1 cellular context compared by ENCODE assay signal in the genomic region with DNA sequence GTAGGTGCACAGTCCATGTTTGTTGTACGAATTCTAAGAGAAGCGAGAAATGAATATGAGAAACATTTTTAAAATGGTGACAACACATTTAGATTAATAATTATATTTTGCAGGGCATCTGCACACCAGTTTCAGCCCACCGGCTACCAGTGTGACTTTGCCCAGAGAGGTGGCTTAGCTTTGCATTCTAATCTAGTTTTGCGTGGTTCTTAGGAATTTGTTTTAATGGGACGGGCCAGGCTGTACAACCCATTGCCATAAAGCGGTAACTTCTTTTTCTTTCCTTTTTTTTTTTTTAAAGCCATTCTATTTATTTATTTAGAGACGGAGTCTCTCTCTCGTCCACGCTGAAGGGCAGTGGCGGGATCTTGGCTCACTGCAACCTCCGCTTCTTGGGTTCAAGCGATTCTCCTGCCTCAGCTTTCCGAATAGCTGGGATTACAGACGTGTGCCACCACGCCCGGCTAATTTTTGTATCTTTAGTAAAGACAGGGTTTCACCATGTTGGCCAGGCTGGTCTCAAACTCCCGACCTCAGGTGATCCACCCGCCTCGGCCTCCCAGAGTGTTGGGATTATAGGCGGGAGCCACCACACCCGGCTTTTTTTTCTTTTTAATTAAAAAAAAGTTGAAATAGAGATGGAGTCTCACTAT.
TF ChIP-seq lines count a peak whose summit lies in the region.

No MANE protein-coding gene starts in this region.

TF ChIP-seq in HepG2, 621 proteins besides CTCF, POLR2A, EP300 and RAD21 (continues in another document):
- TF ChIP-seq POLR2AphosphoS2 (IDR thresholded peaks at IDR 0.05; ENCODE audit: low read depth, low read length) (no peak), JUND (CRISPR knock-in tag; IDR thresholded peaks at IDR 0.05) (no peak), ZNF543 (CRISPR knock-in tag; IDR thresholded peaks at IDR 0.05) (no peak), ZNF891 (CRISPR knock-in tag; IDR thresholded peaks at IDR 0.05) (no peak), KLF16 (CRISPR knock-in tag; IDR thresholded peaks at IDR 0.05) (no peak), ZNF747 (CRISPR knock-in tag; IDR thresholded peaks at IDR 0.05; ENCODE audit: borderline replicate concordance) (0 out of 2 replicates have a peak, but pooled peaks have one; percentile 9), KLF15 (CRISPR knock-in tag; IDR thresholded peaks at IDR 0.05; ENCODE audit: borderline replicate concordance) (no peak), IRX3 (CRISPR knock-in tag; IDR thresholded peaks at IDR 0.05; ENCODE audit: borderline replicate concordance, low read depth) (no peak), ZMYM3 (CRISPR knock-in tag; IDR thresholded peaks at IDR 0.05) (no peak), ZBTB38 (CRISPR knock-in tag; IDR thresholded peaks at IDR 0.05) (peak; percentile 64), ZC3H4 (CRISPR knock-in tag; IDR thresholded peaks at IDR 0.05; ENCODE audit: borderline replicate concordance) (0 out of 2 replicates have a peak, but pooled peaks have one; percentile 16), ZNF121 (CRISPR knock-in tag; IDR thresholded peaks at IDR 0.05) (no peak), HIVEP1 (CRISPR knock-in tag; IDR thresholded peaks at IDR 0.05) (no peak)
- TF ChIP-seq, protein P1, sequence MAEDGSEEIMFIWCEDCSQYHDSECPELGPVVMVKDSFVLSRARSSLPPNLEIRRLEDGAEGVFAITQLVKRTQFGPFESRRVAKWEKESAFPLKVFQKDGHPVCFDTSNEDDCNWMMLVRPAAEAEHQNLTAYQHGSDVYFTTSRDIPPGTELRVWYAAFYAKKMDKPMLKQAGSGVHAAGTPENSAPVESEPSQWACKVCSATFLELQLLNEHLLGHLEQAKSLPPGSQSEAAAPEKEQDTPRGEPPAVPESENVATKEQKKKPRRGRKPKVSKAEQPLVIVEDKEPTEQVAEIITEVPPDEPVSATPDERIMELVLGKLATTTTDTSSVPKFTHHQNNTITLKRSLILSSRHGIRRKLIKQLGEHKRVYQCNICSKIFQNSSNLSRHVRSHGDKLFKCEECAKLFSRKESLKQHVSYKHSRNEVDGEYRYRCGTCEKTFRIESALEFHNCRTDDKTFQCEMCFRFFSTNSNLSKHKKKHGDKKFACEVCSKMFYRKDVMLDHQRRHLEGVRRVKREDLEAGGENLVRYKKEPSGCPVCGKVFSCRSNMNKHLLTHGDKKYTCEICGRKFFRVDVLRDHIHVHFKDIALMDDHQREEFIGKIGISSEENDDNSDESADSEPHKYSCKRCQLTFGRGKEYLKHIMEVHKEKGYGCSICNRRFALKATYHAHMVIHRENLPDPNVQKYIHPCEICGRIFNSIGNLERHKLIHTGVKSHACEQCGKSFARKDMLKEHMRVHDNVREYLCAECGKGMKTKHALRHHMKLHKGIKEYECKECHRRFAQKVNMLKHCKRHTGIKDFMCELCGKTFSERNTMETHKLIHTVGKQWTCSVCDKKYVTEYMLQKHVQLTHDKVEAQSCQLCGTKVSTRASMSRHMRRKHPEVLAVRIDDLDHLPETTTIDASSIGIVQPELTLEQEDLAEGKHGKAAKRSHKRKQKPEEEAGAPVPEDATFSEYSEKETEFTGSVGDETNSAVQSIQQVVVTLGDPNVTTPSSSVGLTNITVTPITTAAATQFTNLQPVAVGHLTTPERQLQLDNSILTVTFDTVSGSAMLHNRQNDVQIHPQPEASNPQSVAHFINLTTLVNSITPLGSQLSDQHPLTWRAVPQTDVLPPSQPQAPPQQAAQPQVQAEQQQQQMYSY (CRISPR knock-in tag; IDR thresholded peaks at IDR 0.05), result no peak
- TF ChIP-seq, protein P2, sequence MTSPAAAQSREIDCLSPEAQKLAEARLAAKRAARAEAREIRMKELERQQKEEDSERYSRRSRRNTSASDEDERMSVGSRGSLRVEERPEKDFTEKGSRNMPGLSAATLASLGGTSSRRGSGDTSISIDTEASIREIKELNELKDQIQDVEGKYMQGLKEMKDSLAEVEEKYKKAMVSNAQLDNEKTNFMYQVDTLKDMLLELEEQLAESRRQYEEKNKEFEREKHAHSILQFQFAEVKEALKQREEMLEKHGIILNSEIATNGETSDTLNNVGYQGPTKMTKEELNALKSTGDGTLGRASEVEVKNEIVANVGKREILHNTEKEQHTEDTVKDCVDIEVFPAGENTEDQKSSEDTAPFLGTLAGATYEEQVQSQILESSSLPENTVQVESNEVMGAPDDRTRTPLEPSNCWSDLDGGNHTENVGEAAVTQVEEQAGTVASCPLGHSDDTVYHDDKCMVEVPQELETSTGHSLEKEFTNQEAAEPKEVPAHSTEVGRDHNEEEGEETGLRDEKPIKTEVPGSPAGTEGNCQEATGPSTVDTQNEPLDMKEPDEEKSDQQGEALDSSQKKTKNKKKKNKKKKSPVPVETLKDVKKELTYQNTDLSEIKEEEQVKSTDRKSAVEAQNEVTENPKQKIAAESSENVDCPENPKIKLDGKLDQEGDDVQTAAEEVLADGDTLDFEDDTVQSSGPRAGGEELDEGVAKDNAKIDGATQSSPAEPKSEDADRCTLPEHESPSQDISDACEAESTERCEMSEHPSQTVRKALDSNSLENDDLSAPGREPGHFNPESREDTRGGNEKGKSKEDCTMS (CRISPR knock-in tag; conservative IDR thresholded peaks at IDR 0.05), result no peak
- TF ChIP-seq, protein P3, sequence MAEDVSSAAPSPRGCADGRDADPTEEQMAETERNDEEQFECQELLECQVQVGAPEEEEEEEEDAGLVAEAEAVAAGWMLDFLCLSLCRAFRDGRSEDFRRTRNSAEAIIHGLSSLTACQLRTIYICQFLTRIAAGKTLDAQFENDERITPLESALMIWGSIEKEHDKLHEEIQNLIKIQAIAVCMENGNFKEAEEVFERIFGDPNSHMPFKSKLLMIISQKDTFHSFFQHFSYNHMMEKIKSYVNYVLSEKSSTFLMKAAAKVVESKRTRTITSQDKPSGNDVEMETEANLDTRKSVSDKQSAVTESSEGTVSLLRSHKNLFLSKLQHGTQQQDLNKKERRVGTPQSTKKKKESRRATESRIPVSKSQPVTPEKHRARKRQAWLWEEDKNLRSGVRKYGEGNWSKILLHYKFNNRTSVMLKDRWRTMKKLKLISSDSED (CRISPR knock-in tag; IDR thresholded peaks at IDR 0.05), result peak; percentile 65; the same call in 1 of the 2 replicates
- TF ChIP-seq, protein P4, sequence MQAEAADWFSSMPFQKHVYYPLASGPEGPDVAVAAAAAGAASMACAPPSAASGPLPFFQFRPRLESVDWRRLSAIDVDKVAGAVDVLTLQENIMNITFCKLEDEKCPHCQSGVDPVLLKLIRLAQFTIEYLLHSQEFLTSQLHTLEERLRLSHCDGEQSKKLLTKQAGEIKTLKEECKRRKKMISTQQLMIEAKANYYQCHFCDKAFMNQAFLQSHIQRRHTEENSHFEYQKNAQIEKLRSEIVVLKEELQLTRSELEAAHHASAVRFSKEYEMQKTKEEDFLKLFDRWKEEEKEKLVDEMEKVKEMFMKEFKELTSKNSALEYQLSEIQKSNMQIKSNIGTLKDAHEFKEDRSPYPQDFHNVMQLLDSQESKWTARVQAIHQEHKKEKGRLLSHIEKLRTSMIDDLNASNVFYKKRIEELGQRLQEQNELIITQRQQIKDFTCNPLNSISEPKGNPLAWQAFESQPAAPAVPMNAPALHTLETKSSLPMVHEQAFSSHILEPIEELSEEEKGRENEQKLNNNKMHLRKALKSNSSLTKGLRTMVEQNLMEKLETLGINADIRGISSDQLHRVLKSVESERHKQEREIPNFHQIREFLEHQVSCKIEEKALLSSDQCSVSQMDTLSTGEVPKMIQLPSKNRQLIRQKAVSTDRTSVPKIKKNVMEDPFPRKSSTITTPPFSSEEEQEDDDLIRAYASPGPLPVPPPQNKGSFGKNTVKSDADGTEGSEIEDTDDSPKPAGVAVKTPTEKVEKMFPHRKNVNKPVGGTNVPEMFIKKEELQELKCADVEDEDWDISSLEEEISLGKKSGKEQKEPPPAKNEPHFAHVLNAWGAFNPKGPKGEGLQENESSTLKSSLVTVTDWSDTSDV (CRISPR knock-in tag; IDR thresholded peaks at IDR 0.05), result no peak
- TF ChIP-seq, protein P5, sequence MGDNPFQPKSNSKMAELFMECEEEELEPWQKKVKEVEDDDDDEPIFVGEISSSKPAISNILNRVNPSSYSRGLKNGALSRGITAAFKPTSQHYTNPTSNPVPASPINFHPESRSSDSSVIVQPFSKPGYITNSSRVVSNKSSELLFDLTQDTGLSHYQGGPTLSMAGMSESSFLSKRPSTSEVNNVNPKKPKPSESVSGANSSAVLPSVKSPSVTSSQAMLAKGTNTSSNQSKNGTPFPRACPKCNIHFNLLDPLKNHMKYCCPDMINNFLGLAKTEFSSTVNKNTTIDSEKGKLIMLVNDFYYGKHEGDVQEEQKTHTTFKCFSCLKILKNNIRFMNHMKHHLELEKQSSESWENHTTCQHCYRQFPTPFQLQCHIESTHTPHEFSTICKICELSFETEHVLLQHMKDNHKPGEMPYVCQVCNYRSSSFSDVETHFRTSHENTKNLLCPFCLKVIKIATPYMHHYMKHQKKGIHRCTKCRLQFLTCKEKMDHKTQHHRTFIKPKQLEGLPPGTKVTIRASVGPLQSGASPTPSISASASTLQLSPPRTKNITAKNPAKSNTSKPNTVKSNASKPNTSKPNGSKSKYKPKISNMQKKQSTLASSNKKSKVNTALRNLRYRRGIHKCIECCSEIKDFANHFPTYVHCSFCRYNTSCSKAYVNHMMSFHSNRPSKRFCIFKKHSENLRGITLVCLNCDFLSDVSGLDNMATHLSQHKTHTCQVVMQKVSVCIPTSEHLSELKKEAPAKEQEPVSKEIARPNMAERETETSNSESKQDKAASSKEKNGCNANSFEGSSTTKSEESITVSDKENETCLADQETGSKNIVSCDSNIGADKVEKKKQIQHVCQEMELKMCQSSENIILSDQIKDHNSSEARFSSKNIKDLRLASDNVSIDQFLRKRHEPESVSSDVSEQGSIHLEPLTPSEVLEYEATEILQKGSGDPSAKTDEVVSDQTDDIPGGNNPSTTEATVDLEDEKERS (CRISPR knock-in tag; IDR thresholded peaks at IDR 0.05), result no peak
- TF ChIP-seq, protein P6, sequence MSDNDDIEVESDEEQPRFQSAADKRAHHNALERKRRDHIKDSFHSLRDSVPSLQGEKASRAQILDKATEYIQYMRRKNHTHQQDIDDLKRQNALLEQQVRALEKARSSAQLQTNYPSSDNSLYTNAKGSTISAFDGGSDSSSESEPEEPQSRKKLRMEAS (IDR thresholded peaks at IDR 0.05), result no peak
- TF ChIP-seq, protein P7, sequence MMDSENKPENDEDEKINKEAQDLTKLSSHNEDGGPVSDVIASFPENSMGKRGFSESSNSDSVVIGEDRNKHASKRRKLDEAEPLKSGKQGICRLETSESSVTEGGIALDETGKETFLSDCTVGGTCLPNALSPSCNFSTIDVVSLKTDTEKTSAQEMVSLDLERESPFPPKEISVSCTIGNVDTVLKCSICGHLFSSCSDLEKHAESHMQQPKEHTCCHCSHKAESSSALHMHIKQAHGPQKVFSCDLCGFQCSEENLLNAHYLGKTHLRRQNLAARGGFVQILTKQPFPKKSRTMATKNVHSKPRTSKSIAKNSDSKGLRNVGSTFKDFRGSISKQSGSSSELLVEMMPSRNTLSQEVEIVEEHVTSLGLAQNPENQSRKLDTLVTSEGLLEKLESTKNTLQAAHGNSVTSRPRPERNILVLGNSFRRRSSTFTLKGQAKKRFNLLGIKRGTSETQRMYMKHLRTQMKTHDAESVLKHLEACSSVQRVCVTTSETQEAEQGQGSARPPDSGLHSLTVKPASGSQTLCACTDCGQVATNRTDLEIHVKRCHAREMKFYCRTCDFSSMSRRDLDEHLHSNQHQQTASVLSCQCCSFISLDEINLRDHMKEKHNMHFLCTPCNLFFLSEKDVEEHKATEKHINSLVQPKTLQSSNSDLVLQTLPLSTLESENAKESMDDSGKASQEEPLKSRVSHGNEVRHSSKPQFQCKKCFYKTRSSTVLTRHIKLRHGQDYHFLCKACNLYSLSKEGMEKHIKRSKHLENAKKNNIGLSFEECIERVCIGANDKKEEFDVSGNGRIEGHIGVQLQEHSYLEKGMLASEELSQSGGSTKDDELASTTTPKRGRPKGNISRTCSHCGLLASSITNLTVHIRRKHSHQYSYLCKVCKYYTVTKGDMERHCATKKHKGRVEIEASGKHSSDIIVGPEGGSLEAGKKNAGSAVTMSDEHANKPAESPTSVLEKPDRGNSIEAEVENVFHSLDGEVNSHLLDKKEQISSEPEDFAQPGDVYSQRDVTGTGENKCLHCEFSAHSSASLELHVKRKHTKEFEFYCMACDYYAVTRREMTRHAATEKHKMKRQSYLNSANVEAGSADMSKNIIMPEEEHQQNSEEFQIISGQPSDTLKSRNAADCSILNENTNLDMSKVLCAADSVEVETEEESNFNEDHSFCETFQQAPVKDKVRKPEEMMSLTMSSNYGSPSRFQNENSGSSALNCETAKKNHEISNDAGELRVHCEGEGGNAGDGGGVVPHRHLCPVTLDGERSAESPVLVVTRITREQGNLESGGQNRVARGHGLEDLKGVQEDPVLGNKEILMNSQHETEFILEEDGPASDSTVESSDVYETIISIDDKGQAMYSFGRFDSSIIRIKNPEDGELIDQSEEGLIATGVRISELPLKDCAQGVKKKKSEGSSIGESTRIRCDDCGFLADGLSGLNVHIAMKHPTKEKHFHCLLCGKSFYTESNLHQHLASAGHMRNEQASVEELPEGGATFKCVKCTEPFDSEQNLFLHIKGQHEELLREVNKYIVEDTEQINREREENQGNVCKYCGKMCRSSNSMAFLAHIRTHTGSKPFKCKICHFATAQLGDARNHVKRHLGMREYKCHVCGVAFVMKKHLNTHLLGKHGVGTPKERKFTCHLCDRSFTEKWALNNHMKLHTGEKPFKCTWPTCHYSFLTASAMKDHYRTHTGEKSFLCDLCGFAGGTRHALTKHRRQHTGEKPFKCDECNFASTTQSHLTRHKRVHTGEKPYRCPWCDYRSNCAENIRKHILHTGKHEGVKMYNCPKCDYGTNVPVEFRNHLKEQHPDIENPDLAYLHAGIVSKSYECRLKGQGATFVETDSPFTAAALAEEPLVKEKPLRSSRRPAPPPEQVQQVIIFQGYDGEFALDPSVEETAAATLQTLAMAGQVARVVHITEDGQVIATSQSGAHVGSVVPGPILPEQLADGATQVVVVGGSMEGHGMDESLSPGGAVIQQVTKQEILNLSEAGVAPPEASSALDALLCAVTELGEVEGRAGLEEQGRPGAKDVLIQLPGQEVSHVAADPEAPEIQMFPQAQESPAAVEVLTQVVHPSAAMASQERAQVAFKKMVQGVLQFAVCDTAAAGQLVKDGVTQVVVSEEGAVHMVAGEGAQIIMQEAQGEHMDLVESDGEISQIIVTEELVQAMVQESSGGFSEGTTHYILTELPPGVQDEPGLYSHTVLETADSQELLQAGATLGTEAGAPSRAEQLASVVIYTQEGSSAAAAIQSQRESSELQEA (CRISPR knock-in tag; IDR thresholded peaks at IDR 0.05; ENCODE audit: not compliant biosample characterization), result no peak
- TF ChIP-seq, protein P8, sequence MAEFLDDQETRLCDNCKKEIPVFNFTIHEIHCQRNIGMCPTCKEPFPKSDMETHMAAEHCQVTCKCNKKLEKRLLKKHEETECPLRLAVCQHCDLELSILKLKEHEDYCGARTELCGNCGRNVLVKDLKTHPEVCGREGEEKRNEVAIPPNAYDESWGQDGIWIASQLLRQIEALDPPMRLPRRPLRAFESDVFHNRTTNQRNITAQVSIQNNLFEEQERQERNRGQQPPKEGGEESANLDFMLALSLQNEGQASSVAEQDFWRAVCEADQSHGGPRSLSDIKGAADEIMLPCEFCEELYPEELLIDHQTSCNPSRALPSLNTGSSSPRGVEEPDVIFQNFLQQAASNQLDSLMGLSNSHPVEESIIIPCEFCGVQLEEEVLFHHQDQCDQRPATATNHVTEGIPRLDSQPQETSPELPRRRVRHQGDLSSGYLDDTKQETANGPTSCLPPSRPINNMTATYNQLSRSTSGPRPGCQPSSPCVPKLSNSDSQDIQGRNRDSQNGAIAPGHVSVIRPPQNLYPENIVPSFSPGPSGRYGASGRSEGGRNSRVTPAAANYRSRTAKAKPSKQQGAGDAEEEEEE (CRISPR knock-in tag; IDR thresholded peaks at IDR 0.05; ENCODE audit: borderline replicate concordance), result 0 out of 2 replicates have a peak, but pooled peaks have one; percentile 52
